8 cellular contexts compared by ENCODE assay signal in genomic region chr11:114439229-114440120, GRCh38. TPM values are rescaled to one million over a fixed set of nuclear protein-coding genes. Genes with fewer than 3 reads are reported as not detected.
DNase-seq lines count a peak whose midpoint lies in the region; ATAC-seq and TF ChIP-seq lines count a peak whose summit lies in the region.

Gene REXO2, plus strand, starts transcription at chr11:114439467. Its CDS starts 62 bp downstream, at chr11:114439529.

- H3K27ac ChIP-seq in parathyroid adenoma: peak within 1 kb of the TSS; percentile 86
- H3K27ac ChIP-seq in tibial nerve: peak within 1 kb of the TSS; percentile 49 to 88 (median 77)

- H3K9me3 ChIP-seq in parathyroid adenoma (ENCODE audit: control insufficient read depth, low read length) (no peaks in the 10 kb centered on the region), tibial nerve (no peaks in the 10 kb centered on the region)

- peak; percentile 65 to 91 for TF ChIP-seq EP300 in tibial nerve (IDR thresholded peaks at IDR 0.05)

- intact Hi-C loops in Right ventricle myocardium superior (cut with DNase I): no loop called here

- ATAC-seq in HG02763 (IDR thresholded peaks at IDR 0.05; ENCODE audit: unreplicated experiment) (peak; percentile 99), Right ventricle myocardium superior (ENCODE audit: poor library complexity) (peak; percentile 99)
- peak; percentile 96 for ATAC-seq in activated naive CD8-positive, alpha-beta T cell treated with anti-CD3 and anti-CD28 coated beads, Interleukin-2, amount 50 U/mL, for 24 hours

- H3K27me3 Mint-ChIP-seq in activated naive CD8-positive, alpha-beta T cell treated with anti-CD3 and anti-CD28 coated beads, Interleukin-2, amount 50 U/mL, for 24 hours: peaks cover 3% of the 10 kb centered on the region

- peak; percentile 65 for DNase-seq in NCI-H1417 treated with DMSO at 0.1 percent for 48 hours (lab: John Stamatoyannopoulos, UW)
- DNase-seq in SW480 (ENCODE audit: low spot score): peak; percentile 95
- DNase-seq in activated naive CD8-positive, alpha-beta T cell treated with anti-CD3 and anti-CD28 coated beads, Interleukin-2, amount 50 U/mL, for 24 hours: peak; percentile 92
- DNase-seq in Right ventricle myocardium superior: peak; percentile 98
- DNase-seq in tibial nerve (ENCODE audit: low spot score in 2 of 2): peak; percentile 91 to 92

- 0 to 1% methylated on average over 41 to 54 of the region's 64 CpGs for WGBS in tibial nerve, 2 donors

- TF ChIP-seq CTCF in GM12874 (IDR thresholded peaks at IDR 0.05; ENCODE audit: insufficient read depth, low read depth, low read length) (peak; percentile 18; the same call in 1 of the 2 replicates), parathyroid adenoma (IDR thresholded peaks at IDR 0.05) (peak; percentile 50), tibial nerve (IDR thresholded peaks at IDR 0.05) (peak; percentile 24 to 63 (median 49))

- H3K4me1 ChIP-seq in parathyroid adenoma: peaks cover 9% of the 10 kb centered on the region
- peaks cover 0 to 37% (median 12%) of the 10 kb centered on the region in 4 donors for H3K4me1 ChIP-seq in tibial nerve

- TF ChIP-seq POLR2A in tibial nerve (IDR thresholded peaks at IDR 0.05): peak; percentile 57 to 72

- no peaks in the 10 kb centered on the region for H3K9me3 Mint-ChIP-seq in activated naive CD8-positive, alpha-beta T cell treated with anti-CD3 and anti-CD28 coated beads, Interleukin-2, amount 50 U/mL, for 24 hours

- peaks cover 28% of the 10 kb centered on the region for H3K36me3 Mint-ChIP-seq in activated naive CD8-positive, alpha-beta T cell treated with anti-CD3 and anti-CD28 coated beads, Interleukin-2, amount 50 U/mL, for 24 hours (ENCODE audit: low read depth)

- H3K27me3 ChIP-seq in parathyroid adenoma (ENCODE audit: control insufficient read depth, insufficient read depth, low read length) (no peaks in the 10 kb centered on the region), tibial nerve (no peaks in the 10 kb centered on the region)

- H2AFZ ChIP-seq in parathyroid adenoma: peak within 1 kb of the TSS; percentile 89

- peak within 1 kb of the TSS; percentile 96 for H3K27ac Mint-ChIP-seq in activated naive CD8-positive, alpha-beta T cell treated with anti-CD3 and anti-CD28 coated beads, Interleukin-2, amount 50 U/mL, for 24 hours

- peak within 1 kb of the TSS; percentile 97 for H3K4me3 ChIP-seq in parathyroid adenoma (ENCODE audit: low read depth, low read length)
- H3K4me3 ChIP-seq in tibial nerve: peak within 1 kb of the TSS; percentile 67 to 96 (median 89)

- H3K9ac ChIP-seq in parathyroid adenoma: peak within 1 kb of the TSS; percentile 72

- peaks cover 30% of the 10 kb centered on the region for H3K4me1 Mint-ChIP-seq in activated naive CD8-positive, alpha-beta T cell treated with anti-CD3 and anti-CD28 coated beads, Interleukin-2, amount 50 U/mL, for 24 hours

- H3K36me3 ChIP-seq in parathyroid adenoma (ENCODE audit: control insufficient read depth, insufficient read depth, low read length) (no peaks in the 10 kb centered on the region), tibial nerve (peaks cover 0 to 5% (median 0%) of the 10 kb centered on the region in 3 donors)

- peaks cover 3% of the 10 kb centered on the region for H3K79me2 ChIP-seq in parathyroid adenoma

- H3K4me3 Mint-ChIP-seq in activated naive CD8-positive, alpha-beta T cell treated with anti-CD3 and anti-CD28 coated beads, Interleukin-2, amount 50 U/mL, for 24 hours: peak within 1 kb of the TSS; percentile 90

- peak within 1 kb of the TSS; percentile 83 for H3K4me2 ChIP-seq in parathyroid adenoma (ENCODE audit: low read length)

RNA-seq across cellular contexts. Expression of gene REXO2, which starts in this region (rescaled TPM):
- total RNA-seq in Right ventricle myocardium superior (165 TPM), tibial nerve (100 to 1,000 TPM in 1 of 4 donors, 10 to 100 TPM in 3; 64.9 to 131 (median 96.8) TPM)

Comparison
In these comparisons a context has a peak if more than half of its experiments do, and no peak if none do; other contexts are left out.
1. Peak in every context shown above with its lines: DNase-seq, ATAC-seq, H3K4me3 ChIP-seq and H3K27ac ChIP-seq.